Comparison of ENCODE assay signal across 8 cellular contexts in the genomic region with DNA sequence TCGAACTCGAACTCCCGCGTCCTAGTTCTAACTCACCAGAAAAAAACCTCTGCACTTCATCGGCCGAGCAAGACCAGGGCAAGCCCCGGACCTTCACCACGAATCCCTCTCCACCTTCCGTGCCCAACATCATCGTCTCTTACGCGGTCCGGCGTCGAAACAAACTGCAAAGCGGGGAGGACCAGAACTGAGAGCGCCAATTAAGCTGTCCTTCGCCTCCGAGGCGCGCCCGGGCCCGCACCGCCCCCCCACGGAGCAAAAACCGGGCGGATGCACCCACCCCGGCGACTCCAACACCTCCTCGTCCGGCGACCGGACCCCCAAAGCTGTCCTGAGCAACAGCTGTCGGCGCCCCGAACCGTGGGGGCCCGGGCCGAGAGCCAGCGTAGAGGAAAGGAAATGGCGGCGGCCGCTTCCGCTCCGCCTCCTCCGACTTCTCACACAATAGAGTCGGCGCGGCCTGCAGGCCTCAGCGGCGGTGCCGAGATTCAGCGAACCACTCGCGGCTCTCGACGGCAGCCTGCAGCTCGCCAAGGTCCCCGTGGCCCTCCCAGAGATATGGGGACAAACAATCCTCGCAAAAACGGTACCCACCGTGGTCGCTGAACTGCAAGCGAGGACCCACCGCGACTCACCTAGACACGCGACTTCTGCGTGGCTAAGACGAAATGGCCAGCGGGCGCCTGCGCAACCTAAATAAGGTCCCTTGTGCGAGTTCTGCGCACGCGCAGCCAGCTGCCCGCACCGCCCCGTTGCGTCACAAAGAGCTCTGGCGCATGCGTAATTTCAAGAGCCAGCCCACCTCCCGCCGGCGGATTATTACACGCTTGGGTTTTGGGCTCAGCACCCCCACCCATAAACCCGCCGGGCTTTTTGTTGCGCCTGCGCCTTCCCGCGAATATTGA. TPM values are rescaled to one million over a fixed set of nuclear protein-coding genes. Genes with fewer than 3 reads are reported as not detected.
DNase-seq lines count a peak whose midpoint lies in the region; ATAC-seq, FAIRE-seq and TF ChIP-seq lines count a peak whose summit lies in the region.

A gene with protein sequence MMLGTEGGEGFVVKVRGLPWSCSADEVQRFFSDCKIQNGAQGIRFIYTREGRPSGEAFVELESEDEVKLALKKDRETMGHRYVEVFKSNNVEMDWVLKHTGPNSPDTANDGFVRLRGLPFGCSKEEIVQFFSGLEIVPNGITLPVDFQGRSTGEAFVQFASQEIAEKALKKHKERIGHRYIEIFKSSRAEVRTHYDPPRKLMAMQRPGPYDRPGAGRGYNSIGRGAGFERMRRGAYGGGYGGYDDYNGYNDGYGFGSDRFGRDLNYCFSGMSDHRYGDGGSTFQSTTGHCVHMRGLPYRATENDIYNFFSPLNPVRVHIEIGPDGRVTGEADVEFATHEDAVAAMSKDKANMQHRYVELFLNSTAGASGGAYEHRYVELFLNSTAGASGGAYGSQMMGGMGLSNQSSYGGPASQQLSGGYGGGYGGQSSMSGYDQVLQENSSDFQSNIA (minus strand): TSS at position 671 of the 905 bp plus-strand sequence. CDS start 538 bp downstream, at position 133.

- peaks cover 18 to 30% of the 10 kb centered on the region in 2 experiments for H3K36me3 ChIP-seq in keratinocyte (ENCODE audit: control insufficient read depth in 2 of 2, extremely low read depth in 1 of 2, insufficient read depth in 2 of 2, low read length in 2 of 2)

- H2AFZ ChIP-seq in keratinocyte (ENCODE audit: control insufficient read depth, low read length) = peak within 1 kb of the TSS; percentile 91

- dilution Hi-C loops in keratinocyte (cut with MboI; ENCODE audit: extremely low pct_ligation_motif_present, low sequenced_read_pairs) = no loop called here

- H3K79me2 ChIP-seq in keratinocyte (ENCODE audit: control insufficient read depth, insufficient read depth, low read length) = peaks cover 51% of the 10 kb centered on the region

- H3K4me2 ChIP-seq in keratinocyte (ENCODE audit: control insufficient read depth, extremely low read depth, insufficient read depth, low read depth, low read length) = peak within 1 kb of the TSS; percentile 95

- peak within 1 kb of the TSS; percentile 99 for H3K9ac ChIP-seq in keratinocyte (ENCODE audit: control insufficient read depth, extremely low read depth, insufficient read depth, low read length)

- H3K27me3 ChIP-seq in keratinocyte (ENCODE audit: control insufficient read depth, extremely low read depth, insufficient read depth, low read length) = no peaks in the 10 kb centered on the region

- no peaks in the 10 kb centered on the region for H3K9me3 ChIP-seq in keratinocyte (ENCODE audit: control insufficient read depth, low read depth, low read length)

- H3K9me1 ChIP-seq in keratinocyte (ENCODE audit: control insufficient read depth, extremely low read depth, insufficient read depth, low read length) = no peaks in the 10 kb centered on the region

- peaks cover 33% of the 10 kb centered on the region for H3K4me1 ChIP-seq in keratinocyte (ENCODE audit: control insufficient read depth, extremely low read depth, insufficient read depth, low read length)

- peak within 1 kb of the TSS; percentile 90 for H3K27ac ChIP-seq in keratinocyte (ENCODE audit: control insufficient read depth, insufficient read depth, low read length)

- DNase-seq in AG09319 (ENCODE audit: extremely low read depth, low read depth) = peak; percentile 98
- peak; percentile 99 for DNase-seq in NCI-H446 treated with DMSO at 0.1 percent for 48 hours (lab: John Stamatoyannopoulos, UW)
- DNase-seq in cerebellar cortex (ENCODE audit: low spot score) = peak; percentile 99
- DNase-seq in keratinocyte (ENCODE audit: low read depth, low spot score) = peak; percentile 96
- peak; percentile 95 to 98 for DNase-seq in stimulated activated CD4-positive, alpha-beta T cell treated with anti-CD3 and anti-CD28 coated beads, Interleukin-15, amount 100 ng/mL, for 1 hour (ENCODE audit: low read depth in 1 of 2, low spot score in 1 of 2)

- ATAC-seq in GM19035 (IDR thresholded peaks at IDR 0.05; ENCODE audit: unreplicated experiment) (peak; percentile 77), HG03354 (IDR thresholded peaks at IDR 0.05; ENCODE audit: poor library complexity, severe bottlenecking, unreplicated experiment) (peak; percentile 80)
- peak; percentile 69 to 72 for ATAC-seq in activated CD4-positive, CD25-positive, alpha-beta regulatory T cell treated with anti-CD3 and anti-CD28 coated beads, Interleukin-2, amount 50 U/mL, for 24 hours

- H3K4me3 ChIP-seq in keratinocyte (ENCODE audit: control insufficient read depth in 2 of 3, extremely low read depth in 1 of 3, insufficient read depth in 2 of 3, low read depth in 1 of 3, low read length in 3 of 3) = peak within 1 kb of the TSS; percentile 90 to 94 (median 92)

- FAIRE-seq in keratinocyte (lab: Jason Lieb, UNC) = peak; percentile 59

- H4K20me1 ChIP-seq in keratinocyte (ENCODE audit: control insufficient read depth, extremely low read depth, insufficient read depth, low read length) = peaks cover 38% of the 10 kb centered on the region

- TF ChIP-seq CTCF in AG09319 (IDR thresholded peaks at IDR 0.05; ENCODE audit: low read depth, low read length) (no peak; the same call in 1 of the 2 replicates), keratinocyte (optimal IDR thresholded peaks at IDR 0.05 in 1 of 3, IDR thresholded peaks at IDR 0.05 in 1 of 3, conservative IDR thresholded peaks at IDR 0.05 in 1 of 3; ENCODE audit: extremely low read depth in 1 of 3, insufficient read depth in 2 of 3, low read length in 3 of 3) (peak in 1 of 3 experiments; percentile 1)

RNA-seq across cellular contexts. Expression of the gene that starts here (rescaled TPM):
- polyA plus RNA-seq in keratinocyte = 201 to 431 TPM (median 222 TPM) in 3 replicates
- 945 TPM for polyA plus RNA-seq in keratinocyte (2011; ENCODE audit: low read depth)
- polyA plus RNA-seq in keratinocyte (2011; cell fraction: cytosol; rRNA removed) = 94.9 and 105 TPM in 2 replicates
- polyA plus RNA-seq in keratinocyte (2011; cell fraction: nucleus; rRNA removed) = 457 and 725 TPM in 2 replicates
- 245 and 327 TPM in 2 replicates for polyA plus RNA-seq in keratinocyte (2012; ENCODE audit: low replicate concordance)
- 82.1 to 360 TPM (median 118 TPM) in 3 replicates for polyA minus RNA-seq in keratinocyte
- 161 TPM for polyA minus RNA-seq in keratinocyte (2011; cell fraction: cytosol; rRNA and poly(A)+ RNA removed)
- polyA minus RNA-seq in keratinocyte (2011; cell fraction: nucleus; rRNA and poly(A)+ RNA removed) = 524 and 619 TPM in 2 replicates

Comparison
In these comparisons a context has a peak if more than half of its experiments do, and no peak if none do; other contexts are left out.
1. Peak in every context shown above with its lines: DNase-seq, ATAC-seq, H3K4me3 ChIP-seq and H3K27ac ChIP-seq.